ENCODE assay signal across 11 cellular contexts in genomic region chr1:32871364-32872188, GRCh38. TPM values are rescaled to one million over a fixed set of nuclear protein-coding genes. Genes with fewer than 3 reads are reported as not detected.
DNase-seq lines count a peak whose midpoint lies in the region; ATAC-seq and TF ChIP-seq lines count a peak whose summit lies in the region.
"Had no signal": no experiment of that assay in that cellular context is flagged by ENCODE, and none has a peak within 500 bp of the region (broad histone marks: within the 10 kb centered on the region; RNA-seq: fewer than 3 reads in every experiment).

No MANE protein-coding gene starts in this region.

- TF ChIP-seq CTCF in foreskin fibroblast (IDR thresholded peaks at IDR 0.05; ENCODE audit: low read depth, low read length): no peak

- H3K23ac ChIP-seq in trophoblast cell (ENCODE audit: low read length): no peak overlapping the region

- H2BK120ac ChIP-seq in trophoblast cell (ENCODE audit: insufficient read depth, low read length, poor library complexity): no peak overlapping the region

- peak overlapping the region; percentile 69 for H3K4me2 ChIP-seq in trophoblast cell (ENCODE audit: low read length)

- no peaks in the 10 kb centered on the region for H3K36me3 ChIP-seq in NT2/D1 (ENCODE audit: insufficient read depth, insufficient read length, low read length)
- H3K36me3 ChIP-seq in trophoblast cell (ENCODE audit: control insufficient read depth in 1 of 2, insufficient read depth in 2 of 2, low read length in 2 of 2): no peaks in the 10 kb centered on the region

- no peak for ATAC-seq in GM19035 (IDR thresholded peaks at IDR 0.05; ENCODE audit: unreplicated experiment)

- H3K4ac ChIP-seq in trophoblast cell (ENCODE audit: low read depth, low read length): no peak overlapping the region

- no peak overlapping the region for H4K12ac ChIP-seq in trophoblast cell (ENCODE audit: low read depth, low read length)

- H3K4me1 ChIP-seq in NT2/D1 (ENCODE audit: insufficient read depth, insufficient read length): peaks cover 23% of the 10 kb centered on the region
- peaks cover 6% of the 10 kb centered on the region in 2 experiments for H3K4me1 ChIP-seq in trophoblast cell (ENCODE audit: control insufficient read depth in 1 of 2, insufficient read depth in 2 of 2, low read length in 2 of 2)

- no peak overlapping the region for H3K18ac ChIP-seq in trophoblast cell (ENCODE audit: low read length)

- DNase-seq in EL (peak; percentile 23), NT2/D1 (ENCODE audit: low read depth, low spot score) (no peak), foreskin fibroblast (peak in 1 of 2 donors; percentile 38), trophoblast cell (no peak), Kasumi-1 (lab: John Stamatoyannopoulos, UW) (no peak), ureter (ENCODE audit: low spot score) (no peak), NCI-H1105 treated with DMSO at 0.1 percent for 48 hours (lab: John Stamatoyannopoulos, UW) (no peak)
- DNase-seq: foreskin melanocyte, GOT3, SW 1271 had no signal

- H3K4me3 ChIP-seq in NT2/D1 (ENCODE audit: insufficient read length, low read depth) (peak overlapping the region; percentile 43), foreskin fibroblast (ENCODE audit: low read depth in 1 of 2, low read length in 2 of 2) (peak overlapping the region; percentile 42 to 50), trophoblast cell (ENCODE audit: low read depth, low read length) (peak overlapping the region; percentile 17)

- WGBS in trophoblast cell (ENCODE audit: extremely low coverage, insufficient coverage, insufficient read length): no CpG with 5 or more reads among the region's 13 CpGs

- no peak overlapping the region for H4K8ac ChIP-seq in trophoblast cell (ENCODE audit: low read depth, low read length)

- H3K9me3 ChIP-seq in NT2/D1 (ENCODE audit: insufficient read depth, low read length) (no peaks in the 10 kb centered on the region), trophoblast cell (ENCODE audit: insufficient read depth, low read depth, low read length) (peaks cover 2% of the 10 kb centered on the region)

- H3K27me3 ChIP-seq in NT2/D1 (ENCODE audit: insufficient read depth, insufficient read length) (peaks cover 32% of the 10 kb centered on the region), trophoblast cell (ENCODE audit: insufficient read depth, low read length) (peaks cover 21% of the 10 kb centered on the region)

- H3K79me2 ChIP-seq in trophoblast cell (ENCODE audit: control insufficient read depth, insufficient read depth, low read length, poor library complexity): no peaks in the 10 kb centered on the region

- peaks cover 5% of the 10 kb centered on the region for H3K79me1 ChIP-seq in trophoblast cell (ENCODE audit: low read length)

- no peak overlapping the region for H2AK5ac ChIP-seq in trophoblast cell (ENCODE audit: low read length)

- H4K91ac ChIP-seq in trophoblast cell (ENCODE audit: low read depth, low read length): no peak overlapping the region

- H3K9ac ChIP-seq in NT2/D1 (ENCODE audit: insufficient read length, low read depth): peak overlapping the region; percentile 78
- no peak overlapping the region for H3K9ac ChIP-seq in trophoblast cell (ENCODE audit: low read length)

- no peak overlapping the region for H3K27ac ChIP-seq in trophoblast cell (ENCODE audit: low read depth, low read length)

- H2BK5ac ChIP-seq in trophoblast cell (ENCODE audit: low read depth, low read length, poor library complexity): no peak overlapping the region

- H2AFZ ChIP-seq in trophoblast cell (ENCODE audit: insufficient read depth, low read length, poor library complexity): no peak overlapping the region

- H2BK12ac ChIP-seq in trophoblast cell (ENCODE audit: low read length): no peak overlapping the region

- H3K14ac ChIP-seq in trophoblast cell (ENCODE audit: low read length): no peak overlapping the region

RNA-seq across cellular contexts. Expression of gene FNDC5, which starts 0.9 kb away (rescaled TPM):
- polyA plus RNA-seq in trophoblast cell (2013): 1.1 and 1.3 TPM in 2 replicates
- 1.7 TPM for total RNA-seq in ureter

RNA-seq across cellular contexts. Expression of gene HPCA, which starts 14.7 kb away (rescaled TPM):
- polyA plus RNA-seq in trophoblast cell (2013): 0.83 and 1.4 TPM in 2 replicates
- total RNA-seq in ureter: 0.75 TPM

RNA-seq across cellular contexts. Expression of gene TMEM54, which starts 29.6 kb away (rescaled TPM):
- polyA plus RNA-seq in trophoblast cell (2013): 172 and 195 TPM in 2 replicates
- 88.7 TPM for total RNA-seq in ureter

RNA-seq across cellular contexts. Expression of gene S100PBP, which starts 54.1 kb away (rescaled TPM):
- polyA plus RNA-seq in trophoblast cell (2013): 12.7 and 13.0 TPM in 2 replicates
- 41.0 TPM for total RNA-seq in ureter

RNA-seq across cellular contexts. Expression of gene YARS1, which starts 54.4 kb away (rescaled TPM):
- 86.3 and 88.7 TPM in 2 replicates for polyA plus RNA-seq in trophoblast cell (2013)
- 205 TPM for total RNA-seq in ureter
